Comparison of ENCODE assay signal across 21 cellular contexts in genomic region chr19:5118026-5118425, GRCh38.
DNase-seq lines count a peak whose midpoint lies in the region; ATAC-seq, FAIRE-seq and TF ChIP-seq lines count a peak whose summit lies in the region.
"Had no signal": no experiment of that assay in that cellular context is flagged by ENCODE, and none has a peak within 500 bp of the region (broad histone marks: within the 10 kb centered on the region; RNA-seq: fewer than 3 reads in every experiment).

No MANE protein-coding gene starts in this region.

- no peak overlapping the region for H3K4me3 ChIP-seq in cardiac muscle cell
- H3K4me3 ChIP-seq in GM23338: no peak overlapping the region
- no peak overlapping the region for H3K4me3 ChIP-seq in H1 (ENCODE audit: extremely low read depth in 1 of 4, insufficient read depth in 2 of 4, low read depth in 3 of 4, low read length in 4 of 4)
- H3K4me3 ChIP-seq in CD4-positive, alpha-beta memory T cell (ENCODE audit: low read length in 2 of 2): no peak overlapping the region
- H3K4me3 ChIP-seq: A549, GM23248 had no signal

- no peak overlapping the region for H4K5ac ChIP-seq in H1 (ENCODE audit: insufficient read length, low read depth, low read length)

- TF ChIP-seq EP300 in H1 (IDR thresholded peaks at IDR 0.05; ENCODE audit: borderline replicate concordance in 1 of 2, low read depth in 2 of 2, low read length in 2 of 2): no peak

- H3K9ac ChIP-seq in H1 (replicated peaks in 1 of 4; ENCODE audit: extremely low read depth in 1 of 4, low read depth in 3 of 4, low read length in 3 of 4): no peak overlapping the region
- H3K9ac ChIP-seq: GM23248 had no signal

- H2AFZ ChIP-seq in GM23338 (no peak overlapping the region), H1 (ENCODE audit: low read length) (no peak overlapping the region)
- H2AFZ ChIP-seq: GM23248 had no signal

- no peak overlapping the region for H2BK12ac ChIP-seq in H1 (ENCODE audit: low read depth, low read length)

- no peak overlapping the region for H3K14ac ChIP-seq in H1 (ENCODE audit: insufficient read length)

- no peak overlapping the region for H3K23ac ChIP-seq in H1 (ENCODE audit: insufficient read length)

- DNase-seq in cardiac muscle cell (ENCODE audit: low read depth in 1 of 2, low spot score in 1 of 2) (no peak), Right ventricle myocardium superior (no peak), GM23338 (ENCODE audit: low spot score) (no peak), H1 (ENCODE audit: low read depth in 1 of 2, low spot score in 2 of 2) (no peak), mesenteric fat pad (ENCODE audit: low spot score) (no peak), cortex of kidney (lab: John Stamatoyannopoulos, UW) (no peak)
- DNase-seq in stimulated activated effector memory CD8-positive, alpha-beta T cell treated with anti-CD3 and anti-CD28 coated beads, Interleukin-12 subunit alpha, Interleukin-12 subunit beta, amount 100 ng/mL, for 72 hours (ENCODE audit: low spot score in 2 of 2): no peak
- no peak for DNase-seq in CD4-positive, alpha-beta memory T cell
- DNase-seq: Calu3; CD4-positive, alpha-beta T cell; DMS79 treated with DMSO at 0.1 percent for 48 hours; GM23248; H7; HFFc6; KG1 had no signal

- H3K27me3 ChIP-seq in cardiac muscle cell: no peaks in the 10 kb centered on the region
- no peaks in the 10 kb centered on the region for H3K27me3 ChIP-seq in GM23338 (ENCODE audit: insufficient read depth)
- H3K27me3 ChIP-seq in H1 (replicated peaks in 1 of 4; ENCODE audit: control insufficient read depth in 3 of 4, extremely low read depth in 1 of 4, insufficient read depth in 3 of 4, low read length in 3 of 4): no peaks in the 10 kb centered on the region
- no peaks in the 10 kb centered on the region for H3K27me3 ChIP-seq in CD4-positive, alpha-beta memory T cell (ENCODE audit: insufficient read depth, low read length)

- H4K91ac ChIP-seq in H1 (replicated peaks; ENCODE audit: insufficient read length, low read length): no peak overlapping the region

- peaks cover 11% of the 10 kb centered on the region for H3K9me3 Mint-ChIP-seq in GM23338
- H3K9me3 Mint-ChIP-seq in stimulated activated effector memory CD8-positive, alpha-beta T cell treated with anti-CD3 and anti-CD28 coated beads, Interleukin-12 subunit alpha, Interleukin-12 subunit beta, amount 100 ng/mL, for 72 hours: peaks cover 4% of the 10 kb centered on the region
- H3K9me3 Mint-ChIP-seq in CD4-positive, alpha-beta memory T cell: peaks cover 0 to 3% (median 0%) of the 10 kb centered on the region in 8 donors

- H3K9me3 ChIP-seq in cardiac muscle cell (ENCODE audit: low read depth) (no peaks in the 10 kb centered on the region), H1 (ENCODE audit: insufficient read depth in 2 of 2, low read depth in 1 of 2, low read length in 1 of 2) (peaks cover 0 to 2% of the 10 kb centered on the region in 2 experiments; a peak in 1 of 4 replicates)
- H3K9me3 ChIP-seq in CD4-positive, alpha-beta memory T cell (ENCODE audit: control insufficient read depth in 1 of 2, low read length in 2 of 2): no peaks in the 10 kb centered on the region
- H3K9me3 ChIP-seq: A549 had no signal

- H4K8ac ChIP-seq in H1 (ENCODE audit: extremely low read depth, insufficient read depth, low read length): no peak overlapping the region; the same call in 1 of the 2 replicates

- 94% methylated on average over 12 of the region's 16 CpGs; no CpG with 5 or more reads in 1 of the 2 experiments for WGBS in H1 (ENCODE audit: extremely low coverage in 1 of 2, insufficient coverage in 1 of 2, insufficient read length in 1 of 2, insufficient replicate concordance in 2 of 2, low coverage in 1 of 2, low lambda C conversion rate in 2 of 2, missing lambda C conversion rate in 1 of 2), 2 experiments

- POLR2A ChIA-PET in H1 (lab: Charles Lee; ENCODE audit: partially characterized antibody): interaction anchor here (0.6 to 1.4 kb wide), 2 partner anchors 8 to 14 kb away, joined by 3 read pairs; no protein-coding TSS in a partner anchor
- POLR2A ChIA-PET in CD4-positive, alpha-beta memory T cell (lab: Charles Lee; ENCODE audit: partially characterized antibody): no interaction called here

- H2BK5ac ChIP-seq in H1 (ENCODE audit: low read depth, low read length): peak overlapping the region; percentile 60; the same call in 1 of the 2 replicates

- peaks cover 23% of the 10 kb centered on the region for H3K36me3 Mint-ChIP-seq in GM23338 (ENCODE audit: low read depth)
- H3K36me3 Mint-ChIP-seq in stimulated activated effector memory CD8-positive, alpha-beta T cell treated with anti-CD3 and anti-CD28 coated beads, Interleukin-12 subunit alpha, Interleukin-12 subunit beta, amount 100 ng/mL, for 72 hours: peaks cover 29% of the 10 kb centered on the region
- H3K36me3 Mint-ChIP-seq in CD4-positive, alpha-beta memory T cell: peaks cover 20 to 22% of the 10 kb centered on the region in 2 donors

- no peak overlapping the region for H2BK20ac ChIP-seq in H1 (ENCODE audit: low read length)

- TF ChIP-seq CTCF in cardiac muscle cell (IDR thresholded peaks at IDR 0.05; ENCODE audit: low read depth, low read length): no peak
- no peak for TF ChIP-seq CTCF in GM23338 (conservative IDR thresholded peaks at IDR 0.05; ENCODE audit: low read depth in 2 of 2)
- TF ChIP-seq CTCF in H1 (IDR thresholded peaks at IDR 0.05; ENCODE audit: control extremely low read depth in 1 of 3, insufficient read depth in 1 of 3, low read depth in 1 of 3, low read length in 3 of 3): no peak

- no peak overlapping the region for H2BK15ac ChIP-seq in H1 (ENCODE audit: low read length)

- peaks cover 2% of the 10 kb centered on the region; the same call in 1 of the 2 replicates for H3K79me1 ChIP-seq in H1 (ENCODE audit: low read depth, low read length)

- H3K56ac ChIP-seq in H1 (replicated peaks; ENCODE audit: insufficient read length, low read depth, low read length): no peak overlapping the region

- no peak overlapping the region for H3K4me3 Mint-ChIP-seq in GM23338
- H3K4me3 Mint-ChIP-seq in stimulated activated effector memory CD8-positive, alpha-beta T cell treated with anti-CD3 and anti-CD28 coated beads, Interleukin-12 subunit alpha, Interleukin-12 subunit beta, amount 100 ng/mL, for 72 hours: no peak overlapping the region
- H3K4me3 Mint-ChIP-seq in CD4-positive, alpha-beta memory T cell: no peak overlapping the region
- H3K4me3 Mint-ChIP-seq: CD4-positive, alpha-beta T cell; HFFc6 had no signal

- H3K27ac Mint-ChIP-seq in GM23338: peak overlapping the region; percentile 90
- H3K27ac Mint-ChIP-seq in stimulated activated effector memory CD8-positive, alpha-beta T cell treated with anti-CD3 and anti-CD28 coated beads, Interleukin-12 subunit alpha, Interleukin-12 subunit beta, amount 100 ng/mL, for 72 hours: peak overlapping the region; percentile 60
- no peak overlapping the region for H3K27ac Mint-ChIP-seq in CD4-positive, alpha-beta memory T cell
- H3K27ac Mint-ChIP-seq: CD4-positive, alpha-beta T cell; HFFc6 had no signal

- no peak overlapping the region for H3K4me2 ChIP-seq in GM23338
- no peak overlapping the region for H3K4me2 ChIP-seq in H1 (ENCODE audit: insufficient read depth in 1 of 2, low read depth in 2 of 2, low read length in 2 of 2)
- H3K4me2 ChIP-seq: A549 had no signal

- no peak for TF ChIP-seq RAD21 in H1 (IDR thresholded peaks at IDR 0.05 in 1 of 2, conservative IDR thresholded peaks at IDR 0.05 in 1 of 2; ENCODE audit: low read depth in 2 of 2, low read length in 2 of 2)

- no peaks in the 10 kb centered on the region for H3K9me2 ChIP-seq in GM23338 (ENCODE audit: insufficient read depth)

- H3K4me1 ChIP-seq in cardiac muscle cell (ENCODE audit: low read depth) (peaks cover 53% of the 10 kb centered on the region), GM23338 (ENCODE audit: insufficient read depth) (no peaks in the 10 kb centered on the region; the same call in 1 of the 2 replicates), H1 (replicated peaks in 1 of 4; ENCODE audit: control insufficient read depth in 3 of 4, insufficient read depth in 4 of 4, low read length in 3 of 4) (peaks cover 0 to 38% (median 25%) of the 10 kb centered on the region in 4 experiments; a peak in 6 of 7 replicates)
- H3K4me1 ChIP-seq in CD4-positive, alpha-beta memory T cell (ENCODE audit: insufficient read depth, low read length): no peaks in the 10 kb centered on the region
- H3K4me1 ChIP-seq: A549 had no signal

- peaks cover 25% of the 10 kb centered on the region for H3K27me3 Mint-ChIP-seq in GM23338 (ENCODE audit: insufficient read depth, low read depth, poor library complexity)
- no peaks in the 10 kb centered on the region for H3K27me3 Mint-ChIP-seq in CD4-positive, alpha-beta memory T cell
- H3K27me3 Mint-ChIP-seq: CD4-positive, alpha-beta T cell had no signal

- H3K36me3 ChIP-seq in cardiac muscle cell (peaks cover 5% of the 10 kb centered on the region), GM23338 (ENCODE audit: insufficient read depth) (no peaks in the 10 kb centered on the region; the same call in 1 of the 2 replicates), H1 (ENCODE audit: control insufficient read depth in 2 of 4, insufficient read depth in 4 of 4, low read length in 3 of 4) (peaks cover 0 to 6% (median 2%) of the 10 kb centered on the region in 4 experiments; a peak in 3 of 8 replicates)
- peaks cover 3% of the 10 kb centered on the region for H3K36me3 ChIP-seq in CD4-positive, alpha-beta memory T cell (ENCODE audit: insufficient read depth, low read length)

- CTCF ChIA-PET in H1 (lab: Charles Lee; ENCODE audit: partially characterized antibody): interaction anchor here (0.7 to 2.7 kb wide), 6 partner anchors 8 to 117 kb away, joined by 3 to 14 read pairs (median 6); no protein-coding TSS in a partner anchor
- CTCF ChIA-PET in CD4-positive, alpha-beta memory T cell (lab: Charles Lee; ENCODE audit: partially characterized antibody): interaction anchor here (0.5 kb wide), 1 partner anchor 49 kb away, joined by 4 read pairs; no protein-coding TSS in a partner anchor

- no peak overlapping the region for H3K4ac ChIP-seq in H1 (replicated peaks; ENCODE audit: insufficient read length, low read depth, low read length)

- TF ChIP-seq POLR2A in H1 (IDR thresholded peaks at IDR 0.05; ENCODE audit: control extremely low read depth in 1 of 2, low read depth in 2 of 2, low read length in 2 of 2): no peak

- no peak overlapping the region for H2AK5ac ChIP-seq in H1 (ENCODE audit: low read depth, low read length)

- H4K20me1 ChIP-seq in GM23338 (replicated peaks; ENCODE audit: insufficient read depth) (no peaks in the 10 kb centered on the region), H1 (replicated peaks in 1 of 2; ENCODE audit: control insufficient read depth in 1 of 2, insufficient read depth in 2 of 2, low read length in 2 of 2) (no peaks in the 10 kb centered on the region)

- peak overlapping the region; percentile 33 for H3K27ac ChIP-seq in cardiac muscle cell
- H3K27ac ChIP-seq in GM23338 (ENCODE audit: low read depth): no peak overlapping the region
- H3K27ac ChIP-seq in H1 (ENCODE audit: low read depth, low read length): no peak overlapping the region
- H3K27ac ChIP-seq in CD4-positive, alpha-beta memory T cell (ENCODE audit: low read depth, low read length): no peak overlapping the region
- H3K27ac ChIP-seq: 22Rv1, A549, C4-2B, GM23248 had no signal

- FAIRE-seq in H1 (lab: Jason Lieb, UNC): no peak
- FAIRE-seq: A549, GM12891, GM18507, HTR-8/SVneo had no signal

- no peaks in the 10 kb centered on the region for H3K79me2 ChIP-seq in GM23338 (replicated peaks; ENCODE audit: insufficient read depth)
- H3K79me2 ChIP-seq in H1 (ENCODE audit: control insufficient read depth in 1 of 2, insufficient read depth in 2 of 2, low read length in 2 of 2): no peaks in the 10 kb centered on the region

- H3K18ac ChIP-seq in H1 (ENCODE audit: extremely low read depth, low read length): no peak overlapping the region

- peaks cover 44% of the 10 kb centered on the region for H3K4me1 Mint-ChIP-seq in GM23338
- H3K4me1 Mint-ChIP-seq in stimulated activated effector memory CD8-positive, alpha-beta T cell treated with anti-CD3 and anti-CD28 coated beads, Interleukin-12 subunit alpha, Interleukin-12 subunit beta, amount 100 ng/mL, for 72 hours: peaks cover 23% of the 10 kb centered on the region
- H3K4me1 Mint-ChIP-seq in CD4-positive, alpha-beta memory T cell: peaks cover 0 to 6% (median under 1%) of the 10 kb centered on the region in 4 donors

- H3K23me2 ChIP-seq in H1 (ENCODE audit: low read depth, low read length): no peaks in the 10 kb centered on the region

- H3F3A ChIP-seq in GM23338 (replicated peaks; ENCODE audit: low read depth): no peaks in the 10 kb centered on the region

- ATAC-seq in Right ventricle myocardium superior (ENCODE audit: poor library complexity) (no peak), GM23338 (no peak)
- ATAC-seq in stimulated activated effector memory CD8-positive, alpha-beta T cell treated with anti-CD3 and anti-CD28 coated beads, Interleukin-12 subunit alpha, Interleukin-12 subunit beta, amount 100 ng/mL, for 72 hours: no peak
- ATAC-seq: A549 had no signal

- no peak overlapping the region for H2BK120ac ChIP-seq in H1 (replicated peaks; ENCODE audit: low read depth, low read length)

- intact Hi-C loops in Right ventricle myocardium superior (cut with DNase I): no loop called here
- intact Hi-C loops in CD4-positive, alpha-beta memory T cell (cut with micrococcal nuclease): no loop called here

Comparison
In these comparisons a context has a peak if more than half of its experiments do, and no peak if none do; other contexts are left out.
1. H3K27ac Mint-ChIP-seq: peak in GM23338 (single experiment) and stimulated activated effector memory CD8-positive, alpha-beta T cell treated with anti-CD3 and anti-CD28 coated beads, Interleukin-12 subunit alpha, Interleukin-12 subunit beta, amount 100 ng/mL, for 72 hours (single experiment); none in CD4-positive, alpha-beta memory T cell (0 of 7).